Comparison of ENCODE assay signal across 8 cellular contexts in genomic region chr12:122752464-122753212, GRCh38. TPM values are rescaled to one million over a fixed set of nuclear protein-coding genes. Genes with fewer than 3 reads are reported as not detected.
DNase-seq lines count a peak whose midpoint lies in the region; ATAC-seq and TF ChIP-seq lines count a peak whose summit lies in the region.

Gene DENR, plus strand, starts transcription at chr12:122752824. Its CDS starts 878 bp downstream, at chr12:122753702.

- H3K36me3 ChIP-seq in ascending aorta (peaks cover 11 to 30% of the 10 kb centered on the region in 2 donors), uterus (no peaks in the 10 kb centered on the region)

- H3K27me3 ChIP-seq in ascending aorta (no peaks in the 10 kb centered on the region), right cardiac atrium (ENCODE audit: control insufficient read depth, insufficient read depth) (no peaks in the 10 kb centered on the region), uterus (no peaks in the 10 kb centered on the region)

- ATAC-seq in GM18502 (IDR thresholded peaks at IDR 0.05; ENCODE audit: poor library complexity, unreplicated experiment) = peak; percentile 91
- peak; percentile 95 for ATAC-seq in HG02970 (IDR thresholded peaks at IDR 0.05; ENCODE audit: low FRiP score, unreplicated experiment)
- peak; percentile 98 for ATAC-seq in right cardiac atrium

- intact Hi-C loops in T-helper 2 cell treated with Interferon-gamma antibody and Interleukin-4, amounts not matched to agents 100 ng/mL and 5 ng/mL, for 36 hours (cut with micrococcal nuclease) = loop anchor here (1.0 to 2.0 kb wide), 6 partner anchors 22 to 526 kb away; partner anchors contain the start of genes DIABLO, HCAR1, KNTC1 and MPHOSPH9
- intact Hi-C loops in ascending aorta (cut with DNase I) = loop anchor here (1.0 to 5.0 kb wide), 4 partner anchors 115 to 480 kb away; partner anchors contain the start of genes KNTC1, MPHOSPH9 and MTRFR
- intact Hi-C loops in right cardiac atrium (cut with DNase I) = loop anchor here in 1 of 4 donors (5.0 kb wide), 1 partner anchor 115 kb away; no protein-coding TSS in a partner anchor
- intact Hi-C loops in uterus (cut with DNase I; ENCODE audit: low total_unique reads) = no loop called here

- TF ChIP-seq CTCF in ascending aorta (IDR thresholded peaks at IDR 0.05) = peak; percentile 63 to 86 (median 72)
- peak; percentile 65 to 95 (median 88) for TF ChIP-seq CTCF in uterus (IDR thresholded peaks at IDR 0.05)

- no peaks in the 10 kb centered on the region for H3K9me3 ChIP-seq in ascending aorta
- H3K9me3 ChIP-seq in right cardiac atrium (ENCODE audit: control insufficient read depth, low read length) = no peaks in the 10 kb centered on the region
- H3K9me3 ChIP-seq in uterus = no peaks in the 10 kb centered on the region

- peak within 1 kb of the TSS; percentile 70 to 75 for H3K27ac ChIP-seq in ascending aorta
- H3K27ac ChIP-seq in right cardiac atrium (ENCODE audit: low read length) = peak within 1 kb of the TSS; percentile 28
- H3K27ac ChIP-seq in uterus = peak within 1 kb of the TSS; percentile 84

- H3K4me1 ChIP-seq in ascending aorta (peaks cover 3 to 12% of the 10 kb centered on the region in 2 donors), right cardiac atrium (ENCODE audit: control insufficient read depth, insufficient read depth, low read length) (no peaks in the 10 kb centered on the region), uterus (no peaks in the 10 kb centered on the region)

- peak within 1 kb of the TSS; percentile 77 to 80 for H3K4me3 ChIP-seq in ascending aorta
- H3K4me3 ChIP-seq in right cardiac atrium (ENCODE audit: low read length) = peak within 1 kb of the TSS; percentile 70
- H3K4me3 ChIP-seq in uterus = peak within 1 kb of the TSS; percentile 87 to 90

- TF ChIP-seq POLR2A in uterus (IDR thresholded peaks at IDR 0.05) = peak; percentile 38 to 81

- DNase-seq in NCI-H187 treated with DMSO at 0.1 percent for 48 hours (lab: John Stamatoyannopoulos, UW) = peak; percentile 92
- peak; percentile 90 to 99 for DNase-seq in ascending aorta (ENCODE audit: low spot score in 2 of 2)
- peak; percentile 98 to 99 (median 99) for DNase-seq in right cardiac atrium
- peak; percentile 82 for DNase-seq in pulmonary artery endothelial cell (ENCODE audit: low read depth, low spot score)
- peak; percentile 98 to 99 for DNase-seq in uterus

- WGBS in right cardiac atrium = under 1% methylated on average over 70 of the region's 70 CpGs

RNA-seq across cellular contexts. Expression of gene DENR, which starts in this region (rescaled TPM):
- total RNA-seq in T-helper 2 cell treated with Interferon-gamma antibody and Interleukin-4, amounts not matched to agents 100 ng/mL and 5 ng/mL, for 36 hours = 65.4 and 71.3 TPM in 2 replicates
- total RNA-seq in ascending aorta = 12.2 TPM
- 10 to 100 TPM; 25.1 to 26.5 (median 26.0) TPM for total RNA-seq in right cardiac atrium
- 16.5 TPM for polyA plus RNA-seq in right cardiac atrium
- 41.4 and 43.0 TPM in 2 replicates for total RNA-seq in pulmonary artery endothelial cell
- total RNA-seq in uterus = 10 to 100 TPM; 13.1 to 50.0 (median 33.8) TPM

Comparison
In these comparisons a context has a peak if more than half of its experiments do, and no peak if none do; other contexts are left out.
1. Peak in every context shown above with its lines: DNase-seq, ATAC-seq, H3K4me3 ChIP-seq and H3K27ac ChIP-seq.
2. H3K27ac ChIP-seq: peak in every context shown above with its lines; median percentile 84 in uterus; 72 in ascending aorta; 28 in right cardiac atrium.